1 cellular context compared by ENCODE assay signal in the genomic region with DNA sequence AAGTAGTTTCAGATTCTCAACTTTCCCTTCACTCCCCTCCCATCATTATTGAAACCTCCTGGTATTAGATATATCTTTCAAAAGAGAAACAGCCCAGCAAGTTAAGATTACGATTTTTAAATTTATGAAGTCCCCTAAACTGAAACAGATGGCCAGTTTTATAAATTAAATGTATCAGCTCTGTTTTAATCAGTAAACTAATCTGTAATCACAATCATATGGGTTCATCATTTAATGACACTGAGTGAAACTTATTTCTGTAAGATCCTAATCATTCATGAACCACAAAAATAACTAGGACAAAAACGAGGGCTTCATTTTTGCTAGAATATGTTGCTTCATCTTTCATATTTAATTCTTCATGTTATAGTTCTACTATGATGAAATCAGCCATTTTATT.
TF ChIP-seq lines count a peak whose summit lies in the region.

No MANE protein-coding gene starts in this region.

TF ChIP-seq in SK-N-SH, 30 proteins besides CTCF, POLR2A, EP300 and RAD21 (continued from another document):
- TF ChIP-seq USF1 (IDR thresholded peaks at IDR 0.05; ENCODE audit: borderline replicate concordance, low read depth) (no peak), POLR2AphosphoS5 (IDR thresholded peaks at IDR 0.05; ENCODE audit: low read depth, low read length) (0 out of 2 replicates have a peak, but pooled peaks have one; percentile 29), SMC3 (IDR thresholded peaks at IDR 0.05; ENCODE audit: low read depth, low read length) (no peak), REST (IDR thresholded peaks at IDR 0.05; ENCODE audit: low read depth, low read length) (no peak), PBX3 (IDR thresholded peaks at IDR 0.05) (peak; percentile 34; the same call in 1 of the 2 replicates), TCF12 (IDR thresholded peaks at IDR 0.05) (peak; percentile 63), FOXM1 (IDR thresholded peaks at IDR 0.05; ENCODE audit: low read depth) (no peak), TEAD4 (IDR thresholded peaks at IDR 0.05; ENCODE audit: borderline replicate concordance, insufficient read depth) (no peak)
- TF ChIP-seq, protein P1, sequence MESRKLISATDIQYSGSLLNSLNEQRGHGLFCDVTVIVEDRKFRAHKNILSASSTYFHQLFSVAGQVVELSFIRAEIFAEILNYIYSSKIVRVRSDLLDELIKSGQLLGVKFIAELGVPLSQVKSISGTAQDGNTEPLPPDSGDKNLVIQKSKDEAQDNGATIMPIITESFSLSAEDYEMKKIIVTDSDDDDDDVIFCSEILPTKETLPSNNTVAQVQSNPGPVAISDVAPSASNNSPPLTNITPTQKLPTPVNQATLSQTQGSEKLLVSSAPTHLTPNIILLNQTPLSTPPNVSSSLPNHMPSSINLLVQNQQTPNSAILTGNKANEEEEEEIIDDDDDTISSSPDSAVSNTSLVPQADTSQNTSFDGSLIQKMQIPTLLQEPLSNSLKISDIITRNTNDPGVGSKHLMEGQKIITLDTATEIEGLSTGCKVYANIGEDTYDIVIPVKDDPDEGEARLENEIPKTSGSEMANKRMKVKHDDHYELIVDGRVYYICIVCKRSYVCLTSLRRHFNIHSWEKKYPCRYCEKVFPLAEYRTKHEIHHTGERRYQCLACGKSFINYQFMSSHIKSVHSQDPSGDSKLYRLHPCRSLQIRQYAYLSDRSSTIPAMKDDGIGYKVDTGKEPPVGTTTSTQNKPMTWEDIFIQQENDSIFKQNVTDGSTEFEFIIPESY (IDR thresholded peaks at IDR 0.05; ENCODE audit: borderline replicate concordance, low read depth) = no peak
